In the genomic region with DNA sequence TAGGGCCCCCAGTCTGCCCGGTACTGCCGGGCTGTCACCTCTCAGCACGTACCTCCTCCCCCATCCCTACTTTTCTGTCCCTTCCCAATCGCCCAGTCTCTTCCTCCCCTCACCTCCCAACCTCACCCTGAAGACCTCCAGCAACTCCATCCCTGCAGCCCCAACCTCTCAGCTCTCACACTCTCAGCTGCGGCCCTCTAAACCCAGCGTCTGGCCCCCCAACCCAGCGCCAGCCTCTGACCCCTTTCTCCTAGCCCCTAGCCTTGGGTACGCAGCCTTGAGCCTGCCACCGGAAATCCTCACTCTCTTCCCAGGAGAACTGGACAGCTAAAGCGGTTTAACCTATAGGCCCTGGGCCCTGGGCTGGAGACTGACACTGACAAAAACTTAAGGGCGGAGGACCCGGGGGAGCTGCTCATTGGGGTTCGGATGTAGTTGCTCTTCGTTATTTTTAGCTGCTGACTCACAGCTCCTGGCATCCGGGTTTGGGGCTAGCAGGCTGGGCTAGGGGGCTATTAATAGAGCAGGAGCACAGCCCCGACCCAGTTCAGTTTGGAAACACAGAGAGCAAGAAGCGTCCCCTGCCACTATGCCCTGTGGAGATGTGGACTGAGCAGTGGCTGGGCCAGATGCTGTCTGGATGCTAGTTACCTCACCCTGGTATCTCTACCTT, we compare ENCODE assay signal across 8 cellular contexts. TPM values are rescaled to one million over a fixed set of nuclear protein-coding genes. Genes with fewer than 3 reads are reported as not detected.
DNase-seq lines count a peak whose midpoint lies in the region; ATAC-seq and TF ChIP-seq lines count a peak whose summit lies in the region.

No MANE protein-coding gene starts in this region.

- H3K36me3 ChIP-seq in right lobe of liver (no peaks in the 10 kb centered on the region), urinary bladder (ENCODE audit: insufficient read depth) (no peaks in the 10 kb centered on the region)

- intact Hi-C loops in right lobe of liver (cut with DNase I): no loop called here

- H3K4me1 ChIP-seq in right lobe of liver (no peaks in the 10 kb centered on the region), urinary bladder (ENCODE audit: insufficient read depth) (no peaks in the 10 kb centered on the region)

- no peaks in the 10 kb centered on the region for H3K9me3 ChIP-seq in right lobe of liver

- DNase-seq in AG09309 (ENCODE audit: low read depth) (no peak), HL-60 (ENCODE audit: low read depth in 1 of 2, low spot score in 1 of 2) (no peak), astrocyte of the spinal cord (ENCODE audit: low read depth, low spot score) (peak; percentile 23), right lobe of liver (no peak), NCI-H1105 (lab: John Stamatoyannopoulos, UW) (no peak)
- DNase-seq in effector CD8-positive, alpha-beta T cell (lab: John Stamatoyannopoulos, UW): no peak

- H3K4me3 ChIP-seq in AG09309 (ENCODE audit: control insufficient read depth, low read depth, low read length) (peak overlapping the region; percentile 65), HL-60 (replicated peaks; ENCODE audit: insufficient read depth, low read length) (peak overlapping the region; percentile 63), astrocyte of the spinal cord (ENCODE audit: low read depth, low read length) (peak overlapping the region; percentile 67), right lobe of liver (peak overlapping the region; percentile 45 to 60 (median 58)), urinary bladder (ENCODE audit: low read depth, low read length) (peak overlapping the region; percentile 51)

- WGBS in right lobe of liver (ENCODE audit: insufficient coverage, low coverage, low lambda C conversion rate, missing lambda C conversion rate): 32% methylated on average over 7 of the region's 17 CpGs
- WGBS in urinary bladder: 12% methylated on average over 17 of the region's 17 CpGs

- no peak for TF ChIP-seq POLR2A in right lobe of liver (IDR thresholded peaks at IDR 0.05)
- TF ChIP-seq POLR2A in GM18505 (IDR thresholded peaks at IDR 0.05; ENCODE audit: borderline replicate concordance, extremely low read depth, insufficient read depth, insufficient read length): no peak

- peaks cover 4% of the 10 kb centered on the region for H3K27me3 ChIP-seq in HL-60 (ENCODE audit: insufficient read depth, poor library complexity, severe bottlenecking)
- H3K27me3 ChIP-seq in right lobe of liver: no peaks in the 10 kb centered on the region

- ATAC-seq in right lobe of liver: no peak
- no peak for ATAC-seq in GM18505 (IDR thresholded peaks at IDR 0.05; ENCODE audit: unreplicated experiment)

- in situ Hi-C loops in astrocyte of the spinal cord (cut with HindIII; ENCODE audit: low sequenced_read_pairs): no loop called here

- H3K27ac ChIP-seq in HL-60 (replicated peaks): no peak overlapping the region
- no peak overlapping the region for H3K27ac ChIP-seq in right lobe of liver
- no peak overlapping the region for H3K27ac ChIP-seq in urinary bladder (ENCODE audit: low read depth)

- TF ChIP-seq CTCF in AG09309 (IDR thresholded peaks at IDR 0.05; ENCODE audit: control insufficient read depth, insufficient read depth, low read depth, low read length, missing control alignments) (no peak), HL-60 (IDR thresholded peaks at IDR 0.05; ENCODE audit: insufficient read depth, low read length) (no peak), astrocyte of the spinal cord (IDR thresholded peaks at IDR 0.05; ENCODE audit: low read depth, low read length) (no peak), right lobe of liver (IDR thresholded peaks at IDR 0.05) (no peak)

RNA-seq across cellular contexts. Expression of gene DLG3, which starts 9.6 kb away (rescaled TPM):
- 1 to 10 TPM in 3 of 6 experiments, under 1 TPM in 3; 0.37 to 2.1 (median 1.1) TPM for total RNA-seq in right lobe of liver
- total RNA-seq in urinary bladder: 23.7 TPM
- polyA plus RNA-seq in urinary bladder: 14.0 TPM

RNA-seq across cellular contexts. Expression of gene GDPD2, which starts 11.9 kb away (rescaled TPM):
- total RNA-seq in right lobe of liver (not detected), urinary bladder (0.21 TPM)
- polyA plus RNA-seq in urinary bladder: 0.15 TPM
